In genomic region chr15:78437762-78438594, GRCh38 we compare ENCODE assay signal across 8 cellular contexts. TPM values are rescaled to one million over a fixed set of nuclear protein-coding genes. Genes with fewer than 3 reads are reported as not detected.
A peak's percentile ranks its signal among the peaks of the same experiment; 100 is the strongest.
DNase-seq lines count a peak whose midpoint lies in the region; ATAC-seq and TF ChIP-seq lines count a peak whose summit lies in the region.

A gene with protein sequence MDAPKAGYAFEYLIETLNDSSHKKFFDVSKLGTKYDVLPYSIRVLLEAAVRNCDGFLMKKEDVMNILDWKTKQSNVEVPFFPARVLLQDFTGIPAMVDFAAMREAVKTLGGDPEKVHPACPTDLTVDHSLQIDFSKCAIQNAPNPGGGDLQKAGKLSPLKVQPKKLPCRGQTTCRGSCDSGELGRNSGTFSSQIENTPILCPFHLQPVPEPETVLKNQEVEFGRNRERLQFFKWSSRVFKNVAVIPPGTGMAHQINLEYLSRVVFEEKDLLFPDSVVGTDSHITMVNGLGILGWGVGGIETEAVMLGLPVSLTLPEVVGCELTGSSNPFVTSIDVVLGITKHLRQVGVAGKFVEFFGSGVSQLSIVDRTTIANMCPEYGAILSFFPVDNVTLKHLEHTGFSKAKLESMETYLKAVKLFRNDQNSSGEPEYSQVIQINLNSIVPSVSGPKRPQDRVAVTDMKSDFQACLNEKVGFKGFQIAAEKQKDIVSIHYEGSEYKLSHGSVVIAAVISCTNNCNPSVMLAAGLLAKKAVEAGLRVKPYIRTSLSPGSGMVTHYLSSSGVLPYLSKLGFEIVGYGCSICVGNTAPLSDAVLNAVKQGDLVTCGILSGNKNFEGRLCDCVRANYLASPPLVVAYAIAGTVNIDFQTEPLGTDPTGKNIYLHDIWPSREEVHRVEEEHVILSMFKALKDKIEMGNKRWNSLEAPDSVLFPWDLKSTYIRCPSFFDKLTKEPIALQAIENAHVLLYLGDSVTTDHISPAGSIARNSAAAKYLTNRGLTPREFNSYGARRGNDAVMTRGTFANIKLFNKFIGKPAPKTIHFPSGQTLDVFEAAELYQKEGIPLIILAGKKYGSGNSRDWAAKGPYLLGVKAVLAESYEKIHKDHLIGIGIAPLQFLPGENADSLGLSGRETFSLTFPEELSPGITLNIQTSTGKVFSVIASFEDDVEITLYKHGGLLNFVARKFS (plus strand): TSS chr15:78438216. CDS start chr15:78438338, 122 bp downstream.

- H3K4me3 ChIP-seq in CD8-positive, alpha-beta memory T cell (ENCODE audit: low read length) = peak within 1 kb of the TSS; percentile 63
- peak within 1 kb of the TSS; percentile 97 for H3K4me3 ChIP-seq in lung

- POLR2A ChIA-PET in CD8-positive, alpha-beta memory T cell (lab: Charles Lee) = interaction anchor here (0.5 to 2.6 kb wide), 11 partner anchors 12 to 435 kb away, joined by 3 to 17 read pairs (median 4); partner anchors contain the start of genes CHRNA5, DNAJA4, IDH3A and MORF4L1
- POLR2A ChIA-PET in activated CD8-positive, alpha-beta memory T cell treated with anti-CD3 and anti-CD28 coated beads for 36 hours (lab: Charles Lee) = interaction anchor here (0.6 to 1.8 kb wide), 12 partner anchors 8 to 944 kb away, joined by 3 to 11 read pairs (median 4); partner anchors contain the start of genes DNAJA4, PSMA4 and SKIC8

- ATAC-seq in lung (ENCODE audit: insufficient read depth, low FRiP score) = peak; percentile 95

- peaks cover 44 to 57% (median 57%) of the 10 kb centered on the region in 3 donors for H3K4me1 Mint-ChIP-seq in CD8-positive, alpha-beta memory T cell

- H3K36me3 Mint-ChIP-seq in CD8-positive, alpha-beta memory T cell = peaks cover 0 to 41% (median 3%) of the 10 kb centered on the region in 3 donors

- CTCF ChIA-PET in CD8-positive, alpha-beta memory T cell (lab: Charles Lee) = interaction anchor here (1.0 to 6.8 kb wide), 6 partner anchors 10 to 173 kb away, joined by 3 to 37 read pairs (median 4); partner anchors contain the start of gene SKIC8
- CTCF ChIA-PET in activated CD8-positive, alpha-beta memory T cell treated with anti-CD3 and anti-CD28 coated beads for 36 hours (lab: Charles Lee) = interaction anchor here (0.8 to 2.5 kb wide), 6 partner anchors 11 to 306 kb away, joined by 3 to 15 read pairs (median 3); partner anchors contain the start of gene SKIC8

- peaks cover 38% of the 10 kb centered on the region for H3K4me1 ChIP-seq in CD8-positive, alpha-beta memory T cell (ENCODE audit: insufficient read depth, low read length)
- peaks cover 3 to 10% of the 10 kb centered on the region in 2 donors for H3K4me1 ChIP-seq in lung (ENCODE audit: control insufficient read depth in 2 of 2, insufficient read depth in 2 of 2, low read length in 2 of 2)

- no peaks in the 10 kb centered on the region for H3K27me3 Mint-ChIP-seq in CD8-positive, alpha-beta memory T cell

- 0 to 1% methylated on average over 77 of the region's 77 CpGs for WGBS in lung, 2 donors

- no peaks in the 10 kb centered on the region for H3K27me3 ChIP-seq in CD8-positive, alpha-beta memory T cell (ENCODE audit: insufficient read depth, low read length, poor library complexity, severe bottlenecking)
- no peaks in the 10 kb centered on the region for H3K27me3 ChIP-seq in lung (ENCODE audit: control insufficient read depth, insufficient read depth)

- TF ChIP-seq CTCF in GM20000 (IDR thresholded peaks at IDR 0.05; ENCODE audit: extremely low read depth, missing control alignments) = no peak
- TF ChIP-seq CTCF in lung (IDR thresholded peaks at IDR 0.05; ENCODE audit: control extremely low read depth, extremely low read depth) = no peak

- H3K9me3 Mint-ChIP-seq in CD8-positive, alpha-beta memory T cell = no peaks in the 10 kb centered on the region

- H3K27ac Mint-ChIP-seq in CD8-positive, alpha-beta memory T cell = peak within 1 kb of the TSS; percentile 92 to 100 (median 96)

- DNase-seq in CD8-positive, alpha-beta memory T cell = peak; percentile 94 to 99 (median 98)
- DNase-seq in GM20000 (ENCODE audit: low spot score) (peak; percentile 97), HT-29 (ENCODE audit: low spot score) (peak; percentile 99), NOMO-1 (lab: John Stamatoyannopoulos, UW; ENCODE audit: unreplicated experiment in 2 of 2) (peak; percentile 96 to 98), lung (ENCODE audit: low spot score) (peak; percentile 97)
- DNase-seq in effector CD8-positive, alpha-beta T cell (lab: John Stamatoyannopoulos, UW) = peak; percentile 97
- peak; percentile 89 to 98 (median 95) for DNase-seq in stimulated activated CD4-positive, alpha-beta T cell treated with anti-CD3 and anti-CD28 coated beads, TNF-alpha, amount 100 ng/mL, for 4 hours (ENCODE audit: low read depth in 3 of 3)

- H3K27ac ChIP-seq in CD8-positive, alpha-beta memory T cell (ENCODE audit: low read depth, low read length) = peak within 1 kb of the TSS; percentile 94
- H3K27ac ChIP-seq in lung (ENCODE audit: low read depth in 1 of 2, low read length in 1 of 2) = peak within 1 kb of the TSS; percentile 95 to 96

- peaks cover 6% of the 10 kb centered on the region for H3K36me3 ChIP-seq in CD8-positive, alpha-beta memory T cell (ENCODE audit: insufficient read depth, low read length)
- H3K36me3 ChIP-seq in lung (ENCODE audit: control insufficient read depth in 2 of 2, insufficient read depth in 2 of 2, low read length in 2 of 2) = peaks cover 2 to 14% of the 10 kb centered on the region in 2 donors

- H3K9me3 ChIP-seq in CD8-positive, alpha-beta memory T cell (ENCODE audit: low read length) = no peaks in the 10 kb centered on the region
- no peaks in the 10 kb centered on the region for H3K9me3 ChIP-seq in lung (ENCODE audit: control insufficient read depth in 2 of 2, insufficient read depth in 1 of 2, low read length in 1 of 2)

- peak within 1 kb of the TSS; percentile 94 to 99 (median 97) for H3K4me3 Mint-ChIP-seq in CD8-positive, alpha-beta memory T cell

RNA-seq across cellular contexts. Expression of the gene that starts here (rescaled TPM):
- 10 to 100 TPM; 62.2 to 69.3 TPM for total RNA-seq in CD8-positive, alpha-beta memory T cell
- 18.5 TPM for polyA plus RNA-seq in CD8-positive, alpha-beta memory T cell
- 12.2 and 13.0 TPM in 2 replicates for total RNA-seq in HT-29 (2014; rRNA removed; shearing (Covaris generic))
- 10 to 100 TPM; 67.0 to 69.6 TPM for total RNA-seq in activated CD8-positive, alpha-beta memory T cell treated with anti-CD3 and anti-CD28 coated beads for 36 hours
- 10 to 100 TPM; 56.9 to 71.5 TPM for total RNA-seq in lung
- polyA plus RNA-seq in lung = 10 to 100 TPM in 1 of 2 donors, 1 to 10 TPM in 1; 9.8 to 19.9 TPM

Comparison
In these comparisons a context has a peak if more than half of its experiments do, and no peak if none do; other contexts are left out.
1. Peak in every context shown above with its lines: DNase-seq, ATAC-seq, H3K4me3 ChIP-seq and H3K27ac ChIP-seq.